20 cellular contexts compared by ENCODE assay signal in genomic region chr9:32839013-32839442, GRCh38. TPM values are rescaled to one million over a fixed set of nuclear protein-coding genes. Genes with fewer than 3 reads are reported as not detected.
DNase-seq lines count a peak whose midpoint lies in the region; ATAC-seq and TF ChIP-seq lines count a peak whose summit lies in the region.
"Had no signal": no experiment of that assay in that cellular context is flagged by ENCODE, and none has a peak within 500 bp of the region (broad histone marks: within the 10 kb centered on the region; RNA-seq: fewer than 3 reads in every experiment).

No MANE protein-coding gene starts in this region.

- CTCF ChIA-PET in naive thymus-derived CD4-positive, alpha-beta T cell (lab: Charles Lee): no interaction called here

- H3K27me3 Mint-ChIP-seq in naive thymus-derived CD4-positive, alpha-beta T cell: peaks cover 5 to 35% (median 11%) of the 10 kb centered on the region in 5 donors

- no peak overlapping the region for H3K4me3 ChIP-seq in naive thymus-derived CD4-positive, alpha-beta T cell (ENCODE audit: low read length)
- H3K4me3 ChIP-seq: pancreas had no signal

- intact Hi-C loops in naive thymus-derived CD4-positive, alpha-beta T cell (cut with micrococcal nuclease): no loop called here

- no peaks in the 10 kb centered on the region for H3K9me3 ChIP-seq in naive thymus-derived CD4-positive, alpha-beta T cell (ENCODE audit: control insufficient read depth in 2 of 3, low read length in 3 of 3)
- H3K9me3 ChIP-seq: pancreas had no signal

- no peaks in the 10 kb centered on the region for H3K36me3 Mint-ChIP-seq in naive thymus-derived CD4-positive, alpha-beta T cell

- no peaks in the 10 kb centered on the region for H3K4me1 ChIP-seq in naive thymus-derived CD4-positive, alpha-beta T cell (ENCODE audit: control insufficient read depth in 2 of 2, insufficient read depth in 2 of 2, low read length in 2 of 2)
- H3K4me1 ChIP-seq: pancreas had no signal

- no peaks in the 10 kb centered on the region for H3K27me3 ChIP-seq in naive thymus-derived CD4-positive, alpha-beta T cell (ENCODE audit: control insufficient read depth in 2 of 2, insufficient read depth in 2 of 2, low read length in 2 of 2)
- H3K27me3 ChIP-seq: pancreas had no signal

- POLR2A ChIA-PET in naive thymus-derived CD4-positive, alpha-beta T cell (lab: Charles Lee): no interaction called here

- ATAC-seq in HG02763 (IDR thresholded peaks at IDR 0.05; ENCODE audit: unreplicated experiment) (peak; percentile 59), HG03520 (IDR thresholded peaks at IDR 0.05; ENCODE audit: unreplicated experiment) (peak; percentile 54), omental fat pad (ENCODE audit: low FRiP score) (no peak)
- ATAC-seq in naive thymus-derived CD4-positive, alpha-beta T cell: no peak
- ATAC-seq: activated CD4-positive, CD25-positive, alpha-beta regulatory T cell treated with anti-CD3 and anti-CD28 coated beads, Interleukin-2, amount 50 U/mL, for 24 hours; activated naive CD8-positive, alpha-beta T cell treated with anti-CD3 and anti-CD28 coated beads, Interleukin-2, amount 50 U/mL, for 24 hours; pancreas had no signal

- DNase-seq in DMS 273 (lab: John Stamatoyannopoulos, UW; ENCODE audit: unreplicated experiment) (peak; percentile 11), DMS 273 treated with DMSO at 0.1 percent for 48 hours (lab: John Stamatoyannopoulos, UW) (no peak), renal cortical epithelial cell (ENCODE audit: low read depth) (peak; percentile 79), NCI-H524 treated with DMSO at 0.1 percent for 48 hours (lab: John Stamatoyannopoulos, UW) (no peak), omental fat pad (ENCODE audit: low spot score) (no peak)
- DNase-seq in naive thymus-derived CD4-positive, alpha-beta T cell: no peak
- DNase-seq: activated naive CD8-positive, alpha-beta T cell treated with anti-CD3 and anti-CD28 coated beads, Interleukin-2, amount 50 U/mL, for 24 hours; activated T-cell treated with anti-CD3 and anti-CD28 coated beads for 4 hours; NCI-H526 treated with DMSO at 0.1 percent for 48 hours; pancreas; small intestine; T-helper 1 cell had no signal

- H3K9me3 Mint-ChIP-seq in naive thymus-derived CD4-positive, alpha-beta T cell: peaks cover 0 to 3% (median 0%) of the 10 kb centered on the region in 11 donors
- H3K9me3 Mint-ChIP-seq: activated naive CD8-positive, alpha-beta T cell treated with anti-CD3 and anti-CD28 coated beads, Interleukin-2, amount 50 U/mL, for 24 hours had no signal

- no peak for TF ChIP-seq CTCF in omental fat pad (IDR thresholded peaks at IDR 0.05)

- no peak overlapping the region for H3K27ac ChIP-seq in naive thymus-derived CD4-positive, alpha-beta T cell (ENCODE audit: low read depth, low read length)
- H3K27ac ChIP-seq: 22Rv1, pancreas, RWPE1 had no signal

- no peak overlapping the region for H3K27ac Mint-ChIP-seq in naive thymus-derived CD4-positive, alpha-beta T cell
- H3K27ac Mint-ChIP-seq: activated naive CD8-positive, alpha-beta T cell treated with anti-CD3 and anti-CD28 coated beads, Interleukin-2, amount 50 U/mL, for 24 hours had no signal

- H3K4me1 Mint-ChIP-seq in naive thymus-derived CD4-positive, alpha-beta T cell: no peaks in the 10 kb centered on the region
- H3K4me1 Mint-ChIP-seq: activated naive CD8-positive, alpha-beta T cell treated with anti-CD3 and anti-CD28 coated beads, Interleukin-2, amount 50 U/mL, for 24 hours had no signal

- no peaks in the 10 kb centered on the region for H3K36me3 ChIP-seq in naive thymus-derived CD4-positive, alpha-beta T cell (ENCODE audit: control insufficient read depth in 2 of 3, insufficient read depth in 3 of 3, low read length in 3 of 3)
- H3K36me3 ChIP-seq: pancreas had no signal

- H3K4me3 Mint-ChIP-seq in naive thymus-derived CD4-positive, alpha-beta T cell: no peak overlapping the region
- H3K4me3 Mint-ChIP-seq: activated naive CD8-positive, alpha-beta T cell treated with anti-CD3 and anti-CD28 coated beads, Interleukin-2, amount 50 U/mL, for 24 hours had no signal

RNA-seq across cellular contexts. Expression of gene TMEM215, which starts 55.7 kb away (rescaled TPM):
- total RNA-seq in renal cortical epithelial cell: not detected in 2 replicates
- total RNA-seq in naive thymus-derived CD4-positive, alpha-beta T cell: not detected
- not detected for polyA plus RNA-seq in naive thymus-derived CD4-positive, alpha-beta T cell
- total RNA-seq in omental fat pad: not detected
- total RNA-seq: endothelial cell of umbilical vein, mucosa of gallbladder had no signal
- polyA plus RNA-seq: endothelial cell of umbilical vein, keratinocyte, pancreas, small intestine had no signal

Comparison
In these comparisons a context has a peak if more than half of its experiments do, and no peak if none do; other contexts are left out.
1. DNase-seq: peak in DMS 273 (single experiment) and renal cortical epithelial cell (single experiment); none in DMS 273 treated with DMSO at 0.1 percent for 48 hours (single experiment), naive thymus-derived CD4-positive, alpha-beta T cell (0 of 9), NCI-H524 treated with DMSO at 0.1 percent for 48 hours (single experiment) and omental fat pad (single experiment).
2. ATAC-seq: peak in HG02763 (single experiment) and HG03520 (single experiment); none in naive thymus-derived CD4-positive, alpha-beta T cell (single experiment) and omental fat pad (single experiment).